Comparison of ENCODE assay signal across 11 cellular contexts in genomic region chr2:62570861-62571698, GRCh38.
DNase-seq lines count a peak whose midpoint lies in the region; ATAC-seq and TF ChIP-seq lines count a peak whose summit lies in the region.
"Had no signal": no experiment of that assay in that cellular context is flagged by ENCODE, and none has a peak within 500 bp of the region (broad histone marks: within the 10 kb centered on the region; RNA-seq: fewer than 3 reads in every experiment).

No MANE protein-coding gene starts in this region.

- H3K27ac Mint-ChIP-seq in activated T-helper 17 cell treated with anti-CD3 and anti-CD28 coated beads, Interleukin-2, amount 50 U/mL, for 72 hours: no peak overlapping the region
- H3K27ac Mint-ChIP-seq: activated naive CD8-positive, alpha-beta T cell had no signal

- intact Hi-C loops in left ventricle myocardium inferior (cut with micrococcal nuclease): no loop called here

- H3K79me2 ChIP-seq in parathyroid adenoma: no peaks in the 10 kb centered on the region

- POLR2A ChIA-PET in BJ (lab: Charles Lee): no interaction called here

- H3K4me3 ChIP-seq in BJ (ENCODE audit: low read depth, low read length) (peak overlapping the region; percentile 24), left ventricle myocardium inferior (peak overlapping the region; percentile 45), parathyroid adenoma (ENCODE audit: low read depth, low read length) (no peak overlapping the region)

- peak; percentile 19 for ATAC-seq in activated T-helper 17 cell treated with anti-CD3 and anti-CD28 coated beads, Interleukin-2, amount 50 U/mL, for 72 hours (replicated peaks)
- no peak for ATAC-seq in HG02970 (IDR thresholded peaks at IDR 0.05; ENCODE audit: low FRiP score, unreplicated experiment)
- ATAC-seq in GM18502 (IDR thresholded peaks at IDR 0.05; ENCODE audit: poor library complexity, unreplicated experiment): no peak

- H3K27ac ChIP-seq in left ventricle myocardium inferior (replicated peaks) (no peak overlapping the region), parathyroid adenoma (no peak overlapping the region)
- H3K27ac ChIP-seq: KMS-11 had no signal

- H3K9me3 ChIP-seq in left ventricle myocardium inferior (replicated peaks) (no peaks in the 10 kb centered on the region), parathyroid adenoma (ENCODE audit: control insufficient read depth, low read length) (no peaks in the 10 kb centered on the region)

- no peaks in the 10 kb centered on the region for H3K4me1 Mint-ChIP-seq in activated T-helper 17 cell treated with anti-CD3 and anti-CD28 coated beads, Interleukin-2, amount 50 U/mL, for 72 hours

- CTCF ChIA-PET in BJ (lab: Yijun Ruan, JAX): no interaction called here

- TF ChIP-seq CTCF in BJ (IDR thresholded peaks at IDR 0.05; ENCODE audit: insufficient read depth, low read depth, low read length) (no peak), left ventricle myocardium inferior (IDR thresholded peaks at IDR 0.05; ENCODE audit: borderline replicate concordance) (no peak), parathyroid adenoma (IDR thresholded peaks at IDR 0.05) (no peak)

- peak overlapping the region; percentile 72 for H3K4me2 ChIP-seq in parathyroid adenoma (ENCODE audit: low read length)
- H3K4me2 ChIP-seq: KMS-11 had no signal

- H3K4me1 ChIP-seq in left ventricle myocardium inferior: peaks cover 12% of the 10 kb centered on the region
- no peaks in the 10 kb centered on the region for H3K4me1 ChIP-seq in parathyroid adenoma

- H3K36me3 ChIP-seq in BJ (ENCODE audit: control insufficient read depth, insufficient read depth, low read length): no peaks in the 10 kb centered on the region
- no peaks in the 10 kb centered on the region for H3K36me3 ChIP-seq in left ventricle myocardium inferior
- H3K36me3 ChIP-seq in parathyroid adenoma (ENCODE audit: control insufficient read depth, insufficient read depth, low read length): no peaks in the 10 kb centered on the region

- peaks cover 29% of the 10 kb centered on the region for H3K27me3 Mint-ChIP-seq in activated T-helper 17 cell treated with anti-CD3 and anti-CD28 coated beads, Interleukin-2, amount 50 U/mL, for 72 hours

- no peak for DNase-seq in BJ (ENCODE audit: low read depth)
- peak; percentile 21 for DNase-seq in left ventricle myocardium inferior
- no peak for DNase-seq in cortex of kidney (lab: John Stamatoyannopoulos, UW)
- no peak for DNase-seq in NCI-H82 treated with DMSO at 0.1 percent for 48 hours (lab: John Stamatoyannopoulos, UW; ENCODE audit: unreplicated experiment)
- DNase-seq: EL had no signal

- peak overlapping the region; percentile 55 for H2AFZ ChIP-seq in parathyroid adenoma

- H3K4me3 Mint-ChIP-seq in activated T-helper 17 cell treated with anti-CD3 and anti-CD28 coated beads, Interleukin-2, amount 50 U/mL, for 72 hours: no peak overlapping the region
- H3K4me3 Mint-ChIP-seq: activated naive CD8-positive, alpha-beta T cell had no signal

- no peaks in the 10 kb centered on the region for H3K36me3 Mint-ChIP-seq in activated T-helper 17 cell treated with anti-CD3 and anti-CD28 coated beads, Interleukin-2, amount 50 U/mL, for 72 hours (ENCODE audit: low read depth)
- H3K36me3 Mint-ChIP-seq: activated naive CD8-positive, alpha-beta T cell had no signal

- H3K27me3 ChIP-seq in BJ (ENCODE audit: control insufficient read depth, insufficient read depth, low read length) (no peaks in the 10 kb centered on the region), left ventricle myocardium inferior (ENCODE audit: low read depth) (peaks cover 27% of the 10 kb centered on the region), parathyroid adenoma (ENCODE audit: control insufficient read depth, insufficient read depth, low read length) (no peaks in the 10 kb centered on the region)

- H3K9me3 Mint-ChIP-seq in activated T-helper 17 cell treated with anti-CD3 and anti-CD28 coated beads, Interleukin-2, amount 50 U/mL, for 72 hours: no peaks in the 10 kb centered on the region

- H3K9ac ChIP-seq in parathyroid adenoma: no peak overlapping the region
- H3K9ac ChIP-seq: KMS-11 had no signal
